ENCODE assay signal across 22 cellular contexts in genomic region chr2:42767080-42767898, GRCh38. TPM values are rescaled to one million over a fixed set of nuclear protein-coding genes. Genes with fewer than 3 reads are reported as not detected.
DNase-seq lines count a peak whose midpoint lies in the region; ATAC-seq and TF ChIP-seq lines count a peak whose summit lies in the region.
"Had no signal": no experiment of that assay in that cellular context is flagged by ENCODE, and none has a peak within 500 bp of the region (broad histone marks: within the 10 kb centered on the region; RNA-seq: fewer than 3 reads in every experiment).

No MANE protein-coding gene starts in this region.

- no peak overlapping the region for H3K4ac ChIP-seq in H9 (ENCODE audit: low read depth, low read length)

- H3K9ac ChIP-seq in H9 (ENCODE audit: extremely low read depth, insufficient read length, low read length) (no peak overlapping the region), endodermal cell (ENCODE audit: extremely low read depth, low read length, poor library complexity, severe bottlenecking) (no peak overlapping the region)

- H3K9me3 ChIP-seq in H9 (ENCODE audit: control insufficient read depth, low read depth, low read length) (no peaks in the 10 kb centered on the region), endodermal cell (ENCODE audit: control insufficient read depth, low read length) (no peaks in the 10 kb centered on the region), osteoblast (ENCODE audit: low read depth, low read length) (no peaks in the 10 kb centered on the region)
- H3K9me3 ChIP-seq: HAP-1 had no signal

- H2BK20ac ChIP-seq in H9 (ENCODE audit: low read depth, low read length, poor library complexity, severe bottlenecking), result no peak overlapping the region

- H3K27me3 Mint-ChIP-seq in H9 (ENCODE audit: low read depth) (no peaks in the 10 kb centered on the region), endodermal cell (ENCODE audit: insufficient read depth) (no peaks in the 10 kb centered on the region)
- no peaks in the 10 kb centered on the region for H3K27me3 Mint-ChIP-seq in activated T-helper 17 cell treated with anti-CD3 and anti-CD28 coated beads, Interleukin-2, amount 50 U/mL, for 72 hours

- no peak overlapping the region for H3K18ac ChIP-seq in H9 (ENCODE audit: insufficient read length, low read depth, low read length)

- H3K27ac Mint-ChIP-seq in H9, result peak overlapping the region; percentile 24 to 75 (median 40); a peak in 4 of 7 replicates
- peak overlapping the region; percentile 38 for H3K27ac Mint-ChIP-seq in activated T-helper 17 cell treated with anti-CD3 and anti-CD28 coated beads, Interleukin-2, amount 50 U/mL, for 72 hours
- H3K27ac Mint-ChIP-seq in endodermal cell, result peak overlapping the region; percentile 39

- H3K36me3 ChIP-seq in endodermal cell (ENCODE audit: control insufficient read depth, insufficient read depth, low read length) (no peaks in the 10 kb centered on the region), osteoblast (ENCODE audit: insufficient read depth, low read length) (no peaks in the 10 kb centered on the region)
- H3K36me3 ChIP-seq: HAP-1 had no signal

- ATAC-seq in activated T-helper 17 cell treated with anti-CD3 and anti-CD28 coated beads, Interleukin-2, amount 50 U/mL, for 72 hours (replicated peaks), result no peak
- no peak for ATAC-seq in HG02759 (IDR thresholded peaks at IDR 0.05; ENCODE audit: unreplicated experiment)
- ATAC-seq: K562 had no signal

- H3K56ac ChIP-seq in H9 (ENCODE audit: insufficient read length, low read depth, low read length), result no peak overlapping the region

- H2AK5ac ChIP-seq in H9 (ENCODE audit: insufficient read length, low read length), result no peak overlapping the region

- H3K4me3 ChIP-seq in endodermal cell (ENCODE audit: low read length) (no peak overlapping the region), osteoblast (ENCODE audit: insufficient read depth, low read length) (no peak overlapping the region)
- H3K4me3 ChIP-seq: HAP-1, K562 had no signal

- H3K36me3 Mint-ChIP-seq in H9 (ENCODE audit: insufficient read depth in 1 of 3, low read depth in 3 of 3) (peaks cover 4 to 9% (median 5%) of the 10 kb centered on the region in 3 experiments; a peak in 6 of 7 replicates), endodermal cell (ENCODE audit: low read depth) (peaks cover 11% of the 10 kb centered on the region)
- H3K36me3 Mint-ChIP-seq in activated T-helper 17 cell treated with anti-CD3 and anti-CD28 coated beads, Interleukin-2, amount 50 U/mL, for 72 hours (ENCODE audit: low read depth), result no peaks in the 10 kb centered on the region

- no peak overlapping the region for H3K23ac ChIP-seq in H9 (ENCODE audit: insufficient read length, low read depth, low read length)

- H4K8ac ChIP-seq in H9 (replicated peaks; ENCODE audit: insufficient read length, low read depth, low read length), result no peak overlapping the region

- H3K4me1 ChIP-seq in H9 (ENCODE audit: insufficient read depth, low read length) (no peaks in the 10 kb centered on the region), endodermal cell (ENCODE audit: control insufficient read depth, insufficient read depth, low read length) (no peaks in the 10 kb centered on the region), osteoblast (ENCODE audit: insufficient read depth, low read length) (no peaks in the 10 kb centered on the region)
- H3K4me1 ChIP-seq: HAP-1 had no signal

- no peak overlapping the region for H3K4me2 ChIP-seq in H9 (ENCODE audit: insufficient read depth, insufficient read length, low read length)
- no peak overlapping the region for H3K4me2 ChIP-seq in osteoblast (ENCODE audit: insufficient read depth, low read length)

- no peaks in the 10 kb centered on the region for H4K20me1 ChIP-seq in H9 (ENCODE audit: control insufficient read depth, insufficient read depth, insufficient read length)
- no peaks in the 10 kb centered on the region for H4K20me1 ChIP-seq in osteoblast (ENCODE audit: insufficient read depth, low read length)

- H2BK120ac ChIP-seq in H9 (ENCODE audit: low read depth, low read length, poor library complexity, severe bottlenecking), result no peak overlapping the region

- H3K27me3 ChIP-seq in H9 (ENCODE audit: insufficient read depth, low read length) (no peaks in the 10 kb centered on the region), endodermal cell (ENCODE audit: control insufficient read depth, insufficient read depth, low read length, poor library complexity, severe bottlenecking) (no peaks in the 10 kb centered on the region), osteoblast (ENCODE audit: insufficient read depth, low read length) (no peaks in the 10 kb centered on the region)

- H2BK5ac ChIP-seq in H9 (ENCODE audit: insufficient read length, low read length), result no peak overlapping the region

- no peak overlapping the region for H3K4me3 Mint-ChIP-seq in H9
- H3K4me3 Mint-ChIP-seq in activated T-helper 17 cell treated with anti-CD3 and anti-CD28 coated beads, Interleukin-2, amount 50 U/mL, for 72 hours, result no peak overlapping the region
- H3K4me3 Mint-ChIP-seq in endodermal cell, result no peak overlapping the region
- H3K4me3 Mint-ChIP-seq: CD14-positive monocyte had no signal

- H3K4me1 Mint-ChIP-seq in H9 (peaks cover 12 to 27% of the 10 kb centered on the region in 2 experiments), endodermal cell (peaks cover 2% of the 10 kb centered on the region)
- no peaks in the 10 kb centered on the region for H3K4me1 Mint-ChIP-seq in activated T-helper 17 cell treated with anti-CD3 and anti-CD28 coated beads, Interleukin-2, amount 50 U/mL, for 72 hours

- H3K79me2 ChIP-seq in H9 (ENCODE audit: insufficient read depth, low read length) (no peaks in the 10 kb centered on the region), osteoblast (ENCODE audit: insufficient read depth, low read length) (no peaks in the 10 kb centered on the region)

- DNase-seq in H9 (no peak), endodermal cell (peak; percentile 37), osteoblast (ENCODE audit: insufficient read length, low spot score, missing footprints) (peak; percentile 56), HuH-7.5 (ENCODE audit: low spot score) (no peak), Kasumi-1 (lab: John Stamatoyannopoulos, UW) (no peak), NCI-H2171 (lab: John Stamatoyannopoulos, UW) (no peak)
- DNase-seq: AML-193, DMS 273 treated with DMSO at 0.1 percent for 48 hours, DND-41, NCI-H1105 treated with DMSO at 0.1 percent for 48 hours, NCI-H1694, NCI-H2081 treated with DMSO at 0.1 percent for 48 hours, NCI-H510A treated with DMSO at 0.1 percent for 48 hours, NCI-H774, SIG-M5 had no signal

- no peak overlapping the region for H3K14ac ChIP-seq in H9 (ENCODE audit: insufficient read depth, low read length)

- no peak overlapping the region for H4K5ac ChIP-seq in H9 (ENCODE audit: insufficient read length, low read depth, low read length)

- no CpG with 5 or more reads among the region's 16 CpGs for WGBS in H9 (ENCODE audit: extremely low coverage, insufficient read length, low lambda C conversion rate)
- 92 to 94% methylated on average over 12 to 16 of the region's 16 CpGs for WGBS in endodermal cell (ENCODE audit: insufficient coverage in 1 of 2, insufficient read length in 1 of 2), 2 experiments

- H3K9me3 Mint-ChIP-seq in H9 (no peaks in the 10 kb centered on the region), endodermal cell (no peaks in the 10 kb centered on the region)
- H3K9me3 Mint-ChIP-seq in activated T-helper 17 cell treated with anti-CD3 and anti-CD28 coated beads, Interleukin-2, amount 50 U/mL, for 72 hours, result no peaks in the 10 kb centered on the region

- H4K91ac ChIP-seq in H9 (ENCODE audit: insufficient read length, low read depth, low read length), result no peak overlapping the region

- TF ChIP-seq CTCF in H9 (conservative IDR thresholded peaks at IDR 0.05) (no peak), endodermal cell (conservative IDR thresholded peaks at IDR 0.05) (no peak), osteoblast (IDR thresholded peaks at IDR 0.05; ENCODE audit: extremely low read depth, low read depth, low read length) (no peak)

- H3K27ac ChIP-seq in H9 (ENCODE audit: insufficient read length, low read depth, low read length), result no peak overlapping the region
- H3K27ac ChIP-seq in endodermal cell (ENCODE audit: low read depth, low read length), result no peak overlapping the region
- H3K27ac ChIP-seq in osteoblast (ENCODE audit: low read depth, low read length), result no peak overlapping the region

- H2BK15ac ChIP-seq in H9 (ENCODE audit: low read depth, low read length), result no peak overlapping the region

- no peak overlapping the region for H2BK12ac ChIP-seq in H9 (ENCODE audit: insufficient read length, low read depth, low read length)

- H3T11ph ChIP-seq in H9 (ENCODE audit: low read length), result no peak overlapping the region

- H3K79me1 ChIP-seq in H9 (ENCODE audit: insufficient read depth, low read depth, low read length, poor library complexity, severe bottlenecking), result no peaks in the 10 kb centered on the region

- H3K23me2 ChIP-seq in H9 (ENCODE audit: insufficient read length, low read depth, low read length, poor library complexity, severe bottlenecking), result no peaks in the 10 kb centered on the region

- H2AFZ ChIP-seq in H9 (ENCODE audit: low read length) (no peak overlapping the region), osteoblast (ENCODE audit: low read length) (no peak overlapping the region)

RNA-seq across cellular contexts. Expression of gene OXER1, which starts 3.4 kb away (rescaled TPM):
- total RNA-seq in H9 (2021), result 1.6 TPM in 2 replicates
- total RNA-seq in activated T-helper 17 cell treated with anti-CD3 and anti-CD28 coated beads, Interleukin-2, amount 50 U/mL, for 72 hours, result under 1 TPM; 0.13 TPM
- 1 to 10 TPM; 3.5 to 6.5 TPM for total RNA-seq in endodermal cell
- polyA plus RNA-seq in endodermal cell (2013, experiment 1 of 2), result 2.4 TPM
- 2.1 TPM for polyA plus RNA-seq in endodermal cell (2013, experiment 2 of 2)
- 0.29 TPM in 1 of 2 replicates, not detected in the other for total RNA-seq in osteoblast
- total RNA-seq: G401, K562, RPMI7951 had no signal
- polyA plus RNA-seq: K562 had no signal

RNA-seq across cellular contexts. Expression of gene HAAO, which starts 25.1 kb away (rescaled TPM):
- total RNA-seq in H9 (2021) (5.3 and 6.6 TPM in 2 replicates), endodermal cell (10 to 100 TPM; 13.4 to 24.2 TPM), osteoblast (0.72 and 1.8 TPM in 2 replicates)
- under 1 TPM; 0.98 to 0.99 TPM for total RNA-seq in activated T-helper 17 cell treated with anti-CD3 and anti-CD28 coated beads, Interleukin-2, amount 50 U/mL, for 72 hours
- 6.8 TPM for polyA plus RNA-seq in endodermal cell (2013, experiment 1 of 2)
- polyA plus RNA-seq in endodermal cell (2013, experiment 2 of 2), result 7.2 TPM
- total RNA-seq: G401, K562, RPMI7951 had no signal
- polyA plus RNA-seq: K562 had no signal

Comparison
In these comparisons a context has a peak if more than half of its experiments do, and no peak if none do; other contexts are left out.
1. DNase-seq: peak in endodermal cell (single experiment) and osteoblast (single experiment); none in H9 (single experiment), HuH-7.5 (single experiment), Kasumi-1 (0 of 2) and NCI-H2171 (single experiment).
2. Peak in every context shown above with its lines, with median percentiles within 50 percentile points of each other: H3K27ac Mint-ChIP-seq.